In the genomic region with DNA sequence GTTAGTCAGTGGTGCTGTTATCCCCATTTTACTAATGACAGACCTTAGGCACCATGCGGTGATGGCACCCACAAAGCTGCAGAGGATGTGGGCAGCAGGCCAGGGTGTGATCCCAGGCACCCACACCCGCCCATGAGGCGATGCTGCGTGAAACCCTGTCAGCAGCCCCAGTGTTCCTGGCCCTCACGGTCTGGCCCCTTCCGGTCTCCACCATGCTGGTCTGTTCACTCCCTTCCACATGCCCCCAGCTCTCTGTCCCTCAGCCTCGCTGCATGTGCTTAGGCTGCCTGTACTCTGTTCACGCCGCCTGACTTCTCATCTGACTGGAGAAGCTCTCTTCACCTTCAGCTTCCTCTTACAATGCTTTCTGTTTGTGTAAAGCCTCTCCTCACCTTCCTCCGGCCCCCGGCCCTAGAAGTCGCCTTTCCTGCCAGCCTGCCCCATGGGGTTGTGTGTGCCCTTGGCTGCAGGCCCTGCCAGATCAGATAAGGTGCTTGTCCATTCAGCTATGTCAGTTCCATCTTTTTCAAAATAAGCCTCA, we compare ENCODE assay signal across 9 cellular contexts. TPM values are rescaled to one million over a fixed set of nuclear protein-coding genes. Genes with fewer than 3 reads are reported as not detected.
DNase-seq lines count a peak whose midpoint lies in the region; TF ChIP-seq lines count a peak whose summit lies in the region.
"Had no signal": no experiment of that assay in that cellular context is flagged by ENCODE, and none has a peak within 500 bp of the region (broad histone marks: within the 10 kb centered on the region; RNA-seq: fewer than 3 reads in every experiment).

No MANE protein-coding gene starts in this region.

- H2AFZ ChIP-seq in neural progenitor cell (replicated peaks), result no peak overlapping the region

- H4K20me1 ChIP-seq in neural progenitor cell (ENCODE audit: low read depth), result peaks cover 20% of the 10 kb centered on the region

- peaks cover 5% of the 10 kb centered on the region for H3K79me2 ChIP-seq in neural progenitor cell (ENCODE audit: low read depth)

- H3K4me2 ChIP-seq in neural progenitor cell, result no peak overlapping the region

- peaks cover 0 to 50% (median 0%) of the 10 kb centered on the region in 3 donors for H3K36me3 ChIP-seq in Peyer's patch
- no peaks in the 10 kb centered on the region for H3K36me3 ChIP-seq in neural progenitor cell

- no peak overlapping the region for H3K9ac ChIP-seq in neural progenitor cell

- TF ChIP-seq CTCF in Peyer's patch (IDR thresholded peaks at IDR 0.05) (no peak), neural progenitor cell (IDR thresholded peaks at IDR 0.05) (no peak)

- peak overlapping the region; percentile 98 for H3K27ac Mint-ChIP-seq in activated naive CD8-positive, alpha-beta T cell treated with anti-CD3 and anti-CD28 coated beads for 36 hours
- H3K27ac Mint-ChIP-seq in neural progenitor cell, result no peak overlapping the region

- H3K4me3 ChIP-seq in Peyer's patch (peak overlapping the region in 1 of 4 donors; percentile 4), neural progenitor cell (no peak overlapping the region)
- H3K4me3 ChIP-seq: thoracic aorta had no signal

- in situ Hi-C loops in GM18951 (cut with MboI; ENCODE audit: low sequenced_read_pairs, unreplicated experiment), result no loop called here

- H3K27me3 ChIP-seq in Peyer's patch (no peaks in the 10 kb centered on the region), neural progenitor cell (no peaks in the 10 kb centered on the region)

- H3K27ac ChIP-seq in Peyer's patch, result peak overlapping the region; percentile 48 to 79 (median 61)
- H3K27ac ChIP-seq in neural progenitor cell, result no peak overlapping the region
- H3K27ac ChIP-seq: thoracic aorta had no signal

- H3K4me1 ChIP-seq in Peyer's patch, result peaks cover 0 to 13% (median 2%) of the 10 kb centered on the region in 4 donors
- no peaks in the 10 kb centered on the region for H3K4me1 ChIP-seq in neural progenitor cell

- peaks cover 46% of the 10 kb centered on the region for H3K36me3 Mint-ChIP-seq in activated naive CD8-positive, alpha-beta T cell treated with anti-CD3 and anti-CD28 coated beads for 36 hours
- H3K36me3 Mint-ChIP-seq in neural progenitor cell, result peaks cover 37% of the 10 kb centered on the region

- peak overlapping the region; percentile 64 for H3K4me3 Mint-ChIP-seq in activated naive CD8-positive, alpha-beta T cell treated with anti-CD3 and anti-CD28 coated beads for 36 hours
- no peak overlapping the region for H3K4me3 Mint-ChIP-seq in neural progenitor cell

- no peaks in the 10 kb centered on the region for H3K9me3 Mint-ChIP-seq in activated naive CD8-positive, alpha-beta T cell treated with anti-CD3 and anti-CD28 coated beads for 36 hours
- H3K9me3 Mint-ChIP-seq in neural progenitor cell, result no peaks in the 10 kb centered on the region

- peak in 2 of 3 donors; percentile 75 to 78 for DNase-seq in Peyer's patch
- DNase-seq in activated naive CD8-positive, alpha-beta T cell treated with anti-CD3 and anti-CD28 coated beads for 36 hours, result peak; percentile 72
- peak in 2 of 3 experiments; percentile 33 to 64 for DNase-seq in stimulated activated CD4-positive, alpha-beta T cell treated with anti-CD3 and anti-CD28 coated beads, TNF-alpha, amount 100 ng/mL, for 24 hours (ENCODE audit: low read depth in 3 of 3)
- DNase-seq in neural progenitor cell (ENCODE audit: low spot score), result no peak
- no peak for DNase-seq in NCI-H2081 (lab: John Stamatoyannopoulos, UW)
- no peak for DNase-seq in cortex of kidney (lab: John Stamatoyannopoulos, UW)
- DNase-seq in superior temporal gyrus (ENCODE audit: extremely low spot score), result no peak

- H3K4me1 Mint-ChIP-seq in activated naive CD8-positive, alpha-beta T cell treated with anti-CD3 and anti-CD28 coated beads for 36 hours, result peaks cover 52% of the 10 kb centered on the region
- no peaks in the 10 kb centered on the region for H3K4me1 Mint-ChIP-seq in neural progenitor cell

- no peaks in the 10 kb centered on the region for H3F3A ChIP-seq in neural progenitor cell (ENCODE audit: low read depth)

- TF ChIP-seq POLR2A in GM18951 (IDR thresholded peaks at IDR 0.05; ENCODE audit: extremely low read depth, insufficient read depth, insufficient read length), result peak; percentile 29
- TF ChIP-seq POLR2A in Peyer's patch (IDR thresholded peaks at IDR 0.05), result no peak

- no peaks in the 10 kb centered on the region for H3K27me3 Mint-ChIP-seq in activated naive CD8-positive, alpha-beta T cell treated with anti-CD3 and anti-CD28 coated beads for 36 hours
- peaks cover 8% of the 10 kb centered on the region for H3K27me3 Mint-ChIP-seq in neural progenitor cell (ENCODE audit: insufficient read depth, low read depth)

- H3K9me3 ChIP-seq in Peyer's patch (no peaks in the 10 kb centered on the region), neural progenitor cell (ENCODE audit: low read depth) (no peaks in the 10 kb centered on the region)
- H3K9me3 ChIP-seq: thoracic aorta had no signal

RNA-seq across cellular contexts. Expression of a gene that starts 17.6 kb away (rescaled TPM):
- 10 to 100 TPM in 1 of 4 donors, 1 to 10 TPM in 3; 2.1 to 39.6 (median 4.2) TPM for total RNA-seq in Peyer's patch
- total RNA-seq in activated naive CD8-positive, alpha-beta T cell treated with anti-CD3 and anti-CD28 coated beads for 36 hours, result 10 to 100 TPM; 41.4 to 46.2 TPM
- 15.7 and 21.9 TPM in 2 replicates for total RNA-seq in neural progenitor cell (ENCODE audit: low replicate concordance)

RNA-seq across cellular contexts. Expression of a gene that starts 19.6 kb away (rescaled TPM):
- 10 to 100 TPM; 20.7 to 63.5 (median 38.2) TPM for total RNA-seq in Peyer's patch
- total RNA-seq in activated naive CD8-positive, alpha-beta T cell treated with anti-CD3 and anti-CD28 coated beads for 36 hours, result 10 to 100 TPM; 25.1 to 25.2 TPM
- 29.1 and 44.5 TPM in 2 replicates for total RNA-seq in neural progenitor cell (ENCODE audit: low replicate concordance)

RNA-seq across cellular contexts. Expression of a gene that starts 48.9 kb away (rescaled TPM):
- 10 to 100 TPM; 10.7 to 40.5 (median 18.7) TPM for total RNA-seq in Peyer's patch
- total RNA-seq in activated naive CD8-positive, alpha-beta T cell treated with anti-CD3 and anti-CD28 coated beads for 36 hours, result 10 to 100 TPM in 1 of 2 experiments, 1 to 10 TPM in 1; 8.8 to 10.1 TPM
- 6.5 and 50.7 TPM in 2 replicates for total RNA-seq in neural progenitor cell (ENCODE audit: low replicate concordance)

RNA-seq across cellular contexts. Expression of a gene that starts 49.0 kb away (rescaled TPM):
- total RNA-seq in Peyer's patch, result 10 to 100 TPM; 22.6 to 79.2 (median 23.8) TPM
- total RNA-seq in activated naive CD8-positive, alpha-beta T cell treated with anti-CD3 and anti-CD28 coated beads for 36 hours, result 10 to 100 TPM; 20.1 to 20.7 TPM
- 16.9 and 31.8 TPM in 2 replicates for total RNA-seq in neural progenitor cell (ENCODE audit: low replicate concordance)

RNA-seq across cellular contexts. Expression of a gene that starts 59.5 kb away (rescaled TPM):
- total RNA-seq in Peyer's patch, result not detected
- total RNA-seq in activated naive CD8-positive, alpha-beta T cell treated with anti-CD3 and anti-CD28 coated beads for 36 hours, result not detected
- not detected in 2 replicates for total RNA-seq in neural progenitor cell (ENCODE audit: low replicate concordance)
- total RNA-seq: thoracic aorta had no signal

Comparison
In these comparisons a context has a peak if more than half of its experiments do, and no peak if none do; other contexts are left out.
1. DNase-seq: peak in Peyer's patch (2 of 3), activated naive CD8-positive, alpha-beta T cell treated with anti-CD3 and anti-CD28 coated beads for 36 hours (single experiment) and stimulated activated CD4-positive, alpha-beta T cell treated with anti-CD3 and anti-CD28 coated beads, TNF-alpha, amount 100 ng/mL, for 24 hours (2 of 3); none in neural progenitor cell (single experiment), NCI-H2081 (0 of 2), cortex of kidney (single experiment) and superior temporal gyrus (single experiment).